ENCODE assay signal across 19 cellular contexts in genomic region chr18:49273201-49273880, GRCh38.
"Had no signal": no experiment of that assay in that cellular context is flagged by ENCODE, and none has a peak within 500 bp of the region (broad histone marks: within the 10 kb centered on the region; RNA-seq: fewer than 3 reads in every experiment).

No MANE protein-coding gene starts in this region.

- H3K36me3 ChIP-seq: thyroid gland had no signal

- DNase-seq: activated CD4-positive, alpha-beta T cell treated with anti-CD3 and anti-CD28 coated beads, Interleukin-2, amount 10 ng/mL, durations not matched to agents 24 days and 14 days; activated CD4-positive, CD25-positive, alpha-beta regulatory T cell; activated CD8-positive, alpha-beta memory T cell treated with anti-CD3 and anti-CD28 coated beads, Interleukin-2, amount 50 U/mL, for 4 hours; activated CD8-positive, alpha-beta T cell treated with anti-CD3 and anti-CD28 coated beads, Interleukin-2, amount 10 ng/mL, durations not matched to agents 7 days and 5 days; activated gamma-delta T cell; activated T-cell treated with anti-CD3 and anti-CD28 coated beads, Interleukin-2, amount 50 U/mL, for 48 hours; amniotic stem cell; effector memory CD4-positive, alpha-beta T cell; foreskin melanocyte; heart left ventricle; naive thymus-derived CD4-positive, alpha-beta T cell; right cardiac atrium; stimulated activated CD4-positive, alpha-beta T cell treated with anti-CD3 and anti-CD28 coated beads, Interleukin-15, amount 100 ng/mL, for 24 hours; stimulated activated CD4-positive, alpha-beta T cell treated with anti-CD3 and anti-CD28 coated beads, Interleukin-4, amount 100 ng/mL, for 1 hour; stimulated activated naive B cell treated with anti-CD40 and anti-IgM and Interleukin-4, amounts not matched to agents 10 μg/mL and 1 μg/mL and 100 μg/mL, for 72 hours; thyroid gland had no signal

- H3K27me3 ChIP-seq: heart left ventricle, thyroid gland had no signal

- H3K9me3 ChIP-seq: heart left ventricle, thyroid gland had no signal

- H3K4me3 ChIP-seq: heart left ventricle, skin epidermis, thyroid gland had no signal

- H3K4me1 ChIP-seq: thyroid gland had no signal

- ATAC-seq: activated CD8-positive, alpha-beta T cell treated with anti-CD3 and anti-CD28 coated beads, Interleukin-2, amount 10 ng/mL, durations not matched to agents 7 days and 5 days; activated naive CD4-positive, alpha-beta T cell treated with anti-CD3 and anti-CD28 coated beads, Interleukin-2, amount 50 U/mL, for 72 hours; heart left ventricle; left lobe of liver; naive thymus-derived CD4-positive, alpha-beta T cell; right cardiac atrium; stimulated activated naive B cell treated with anti-CD40 and anti-IgM and Interleukin-4, amounts not matched to agents 10 μg/mL and 1 μg/mL and 100 μg/mL, for 72 hours had no signal

- H3K27ac ChIP-seq: heart left ventricle, skin epidermis, thyroid gland had no signal
